9 cellular contexts compared by ENCODE assay signal in the genomic region with DNA sequence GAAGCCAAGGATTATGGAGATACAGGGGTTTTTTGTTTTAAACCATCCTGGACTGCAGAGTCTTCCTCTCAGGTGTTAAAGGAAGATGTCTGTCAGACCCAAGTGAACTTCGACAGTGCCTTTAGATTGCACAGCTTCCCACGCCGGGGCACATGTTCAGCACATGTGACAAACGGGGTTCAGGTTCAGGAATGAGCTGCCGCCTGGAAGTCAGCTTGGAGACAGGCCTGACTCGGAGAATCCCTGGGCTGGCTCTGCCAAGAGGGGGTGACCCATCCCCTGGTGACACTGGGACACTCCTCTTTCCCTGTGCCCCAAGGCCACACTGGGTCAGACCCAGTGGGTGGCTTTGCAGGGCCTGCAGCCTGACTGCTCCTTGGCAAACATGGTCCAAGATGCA.
"Had no signal": no experiment of that assay in that cellular context is flagged by ENCODE, and none has a peak within 500 bp of the region (broad histone marks: within the 10 kb centered on the region; RNA-seq: fewer than 3 reads in every experiment).

No MANE protein-coding gene starts in this region.

- H2AFZ ChIP-seq: GM23248 had no signal

- FAIRE-seq: K562 had no signal

- ATAC-seq: HCT116, K562 had no signal

- H3K27ac Mint-ChIP-seq: HFFc6 had no signal

- H3K27ac ChIP-seq: GM23248, HL-60 had no signal

- H3K9ac ChIP-seq: GM23248 had no signal

- DNase-seq: GM23248, GOT3, H7, HFFc6, IMR-90 had no signal

- H3K4me3 ChIP-seq: GM23248, HAP-1, K562 had no signal

- H3K36me3 ChIP-seq: HAP-1 had no signal

- H3K9me3 ChIP-seq: HAP-1 had no signal

- H3K4me3 Mint-ChIP-seq: HFFc6 had no signal

- H3K4me1 ChIP-seq: HAP-1 had no signal
